Comparison of ENCODE assay signal across 9 cellular contexts in genomic region chr19:30799854-30800755, GRCh38.
DNase-seq lines count a peak whose midpoint lies in the region; ATAC-seq, FAIRE-seq and TF ChIP-seq lines count a peak whose summit lies in the region.
"Had no signal": no experiment of that assay in that cellular context is flagged by ENCODE, and none has a peak within 500 bp of the region (broad histone marks: within the 10 kb centered on the region; RNA-seq: fewer than 3 reads in every experiment).

No MANE protein-coding gene starts in this region.

- H3K9me3 ChIP-seq in OCI-LY1 (ENCODE audit: low read length) (no peaks in the 10 kb centered on the region), mammary epithelial cell (replicated peaks; ENCODE audit: insufficient read depth, low read length) (peaks cover 8% of the 10 kb centered on the region), HepG2 (ENCODE audit: low read length) (no peaks in the 10 kb centered on the region; the same call in 1 of the 2 replicates), thoracic aorta (no peaks in the 10 kb centered on the region)

- CTCF ChIA-PET in mammary epithelial cell (lab: Charles Lee; ENCODE audit: low non-redundant PET) (no interaction called here), HepG2 (lab: Yijun Ruan, JAX; ENCODE audit: low intra/inter-chr PET ratio, low total read pairs) (no interaction called here)

- no peak for FAIRE-seq in HepG2 (lab: Jason Lieb, UNC)
- FAIRE-seq: A204.1 had no signal

- H3K9me2 ChIP-seq in OCI-LY1 (ENCODE audit: low read depth, low read length): no peaks in the 10 kb centered on the region

- 34% methylated on average over 20 of the region's 22 CpGs for WGBS in mammary epithelial cell (ENCODE audit: low coverage, missing lambda C conversion rate)
- 43% methylated on average over 17 of the region's 22 CpGs for WGBS in HepG2 (ENCODE audit: low lambda C conversion rate)

- no peaks in the 10 kb centered on the region for H3K27me3 ChIP-seq in OCI-LY1 (ENCODE audit: insufficient read depth, low read length)
- H3K27me3 ChIP-seq in mammary epithelial cell (ENCODE audit: insufficient read depth, low read length): no peaks in the 10 kb centered on the region
- 0 out of 5 replicates have a peak, but pooled peaks cover 0 to 3% of the 10 kb centered on the region in 2 experiments for H3K27me3 ChIP-seq in HepG2 (ENCODE audit: control insufficient read depth in 1 of 2, insufficient read depth in 2 of 2, low read length in 2 of 2)
- H3K27me3 ChIP-seq in thoracic aorta (replicated peaks; ENCODE audit: insufficient read depth): no peaks in the 10 kb centered on the region

- H4K20me1 ChIP-seq in OCI-LY1 (ENCODE audit: insufficient read depth, low read length) (no peaks in the 10 kb centered on the region), mammary epithelial cell (ENCODE audit: insufficient read depth, low read length) (no peaks in the 10 kb centered on the region), HepG2 (ENCODE audit: insufficient read depth, low read length) (no peaks in the 10 kb centered on the region)

- H3F3A ChIP-seq in OCI-LY1 (ENCODE audit: insufficient read depth, low read length): no peaks in the 10 kb centered on the region

- H2AFZ ChIP-seq in OCI-LY1 (ENCODE audit: low read length) (no peak overlapping the region), mammary epithelial cell (ENCODE audit: low read depth, low read length) (no peak overlapping the region), HepG2 (ENCODE audit: low read length) (no peak overlapping the region)

- dilution Hi-C loops in mammary epithelial cell (cut with HindIII; ENCODE audit: low sequenced_read_pairs): no loop called here

- no peaks in the 10 kb centered on the region for H3K4me1 ChIP-seq in OCI-LY1 (ENCODE audit: insufficient read depth, low read length, severe bottlenecking)
- H3K4me1 ChIP-seq in mammary epithelial cell (ENCODE audit: insufficient read depth, low read length): no peaks in the 10 kb centered on the region
- H3K4me1 ChIP-seq in HepG2 (ENCODE audit: insufficient read depth, low read length): no peaks in the 10 kb centered on the region
- no peaks in the 10 kb centered on the region for H3K4me1 ChIP-seq in thoracic aorta (ENCODE audit: control insufficient read depth in 1 of 2, low read depth in 2 of 2)

- in situ Hi-C loops in mammary epithelial cell (cut with MboI; ENCODE audit: low sequenced_read_pairs in 2 of 2) (no loop called here), HepG2 (cut with HindIII; ENCODE audit: extremely low pct_ligation_motif_present, low pct_unique_long_range_greater_than_20kb) (no loop called here)

- H3K4me3 ChIP-seq in OCI-LY1 (ENCODE audit: low read depth, low read length, poor library complexity, severe bottlenecking) (no peak overlapping the region), mammary epithelial cell (replicated peaks in 1 of 3; ENCODE audit: insufficient read depth in 1 of 3, low read depth in 2 of 3, low read length in 3 of 3) (no peak overlapping the region), HepG2 (replicated peaks in 1 of 3; ENCODE audit: insufficient read depth in 1 of 3, low read depth in 2 of 3, low read length in 3 of 3) (no peak overlapping the region), thoracic aorta (no peak overlapping the region)

- H3K79me2 ChIP-seq in OCI-LY1 (ENCODE audit: insufficient read depth, low read length): no peaks in the 10 kb centered on the region
- no peaks in the 10 kb centered on the region for H3K79me2 ChIP-seq in mammary epithelial cell (ENCODE audit: insufficient read depth, low read length)
- no peaks in the 10 kb centered on the region for H3K79me2 ChIP-seq in HepG2 (ENCODE audit: insufficient read depth, low read length)

- H3K27ac ChIP-seq in OCI-LY1 (ENCODE audit: low read depth, low read length, poor library complexity, severe bottlenecking) (no peak overlapping the region), mammary epithelial cell (ENCODE audit: insufficient read depth, low read depth, low read length) (no peak overlapping the region), HepG2 (ENCODE audit: extremely low read length, insufficient read depth, low read length) (no peak overlapping the region), thoracic aorta (no peak overlapping the region)

- BruUV-seq in mammary epithelial cell (replicated peaks; lab: Mats Ljungman, UMichigan) (no TSS peak), HepG2 (replicated peaks; lab: Mats Ljungman, UMichigan) (no TSS peak)

- H3K36me3 ChIP-seq in OCI-LY1 (ENCODE audit: insufficient read depth, low read length) (no peaks in the 10 kb centered on the region), mammary epithelial cell (ENCODE audit: insufficient read depth, low read length) (no peaks in the 10 kb centered on the region), HepG2 (replicated peaks in 1 of 2; ENCODE audit: control insufficient read depth in 1 of 2, insufficient read depth in 2 of 2, low read length in 2 of 2) (no peaks in the 10 kb centered on the region), thoracic aorta (no peaks in the 10 kb centered on the region)

- POLR2A ChIA-PET in HepG2 (lab: Yijun Ruan, JAX): no interaction called here

- no peak for TF ChIP-seq POLR2A in HepG2 (IDR thresholded peaks at IDR 0.05; ENCODE audit: insufficient read depth in 1 of 2, low read depth in 2 of 2, low read length in 2 of 2)

- TF ChIP-seq EP300 in HepG2 (IDR thresholded peaks at IDR 0.05; ENCODE audit: low read depth in 2 of 2, low read length in 2 of 2): no peak
- no peak for TF ChIP-seq EP300 in HepG2 (CRISPR knock-in tag; IDR thresholded peaks at IDR 0.05; ENCODE audit: borderline replicate concordance)

- H3K4me2 ChIP-seq in OCI-LY1 (ENCODE audit: low read length) (no peak overlapping the region), mammary epithelial cell (ENCODE audit: insufficient read depth, low read depth, low read length) (no peak overlapping the region), HepG2 (ENCODE audit: low read depth, low read length) (no peak overlapping the region)

- DNase-seq in DMS 273 (lab: John Stamatoyannopoulos, UW; ENCODE audit: unreplicated experiment): peak; percentile 64
- DNase-seq in DMS 273 treated with DMSO at 0.1 percent for 48 hours (lab: John Stamatoyannopoulos, UW): no peak
- no peak for DNase-seq in mammary epithelial cell
- DNase-seq in HepG2 (ENCODE audit: low spot score): peak; percentile 3
- DNase-seq in thoracic aorta (ENCODE audit: low spot score): no peak
- DNase-seq in activated gamma-delta T cell (lab: John Stamatoyannopoulos, UW): no peak
- no peak for DNase-seq in NCI-H2029 treated with DMSO at 0.1 percent for 48 hours (lab: John Stamatoyannopoulos, UW)

- peak; percentile 70 for TF ChIP-seq CTCF in OCI-LY1 (IDR thresholded peaks at IDR 0.05; ENCODE audit: low read length)
- peak; percentile 16 to 37 for TF ChIP-seq CTCF in mammary epithelial cell (conservative IDR thresholded peaks at IDR 0.05 in 1 of 2, IDR thresholded peaks at IDR 0.05 in 1 of 2; ENCODE audit: extremely low read depth in 1 of 2, insufficient read depth in 1 of 2, low read depth in 1 of 2, low read length in 2 of 2)
- peak; percentile 77 for TF ChIP-seq CTCF in HepG2 (CRISPR knock-in tag; IDR thresholded peaks at IDR 0.05)
- TF ChIP-seq CTCF in thoracic aorta (IDR thresholded peaks at IDR 0.05): peak; percentile 23

- intact Hi-C loops in mammary epithelial cell (cut with micrococcal nuclease) (no loop called here), HepG2 (cut with micrococcal nuclease; ENCODE audit: unreplicated experiment) (no loop called here)

- ATAC-seq in HepG2 (peak; percentile 83), thoracic aorta (ENCODE audit: insufficient number of reproducible peaks, low FRiP score, low read depth) (no peak)

- H3K9ac ChIP-seq in OCI-LY1 (ENCODE audit: low read length) (no peak overlapping the region), mammary epithelial cell (ENCODE audit: insufficient read depth, low read length) (no peak overlapping the region), HepG2 (ENCODE audit: insufficient read depth, low read depth, low read length) (no peak overlapping the region)

- peak; percentile 16; the same call in 1 of the 2 replicates for TF ChIP-seq RAD21 in HepG2 (CRISPR knock-in tag; IDR thresholded peaks at IDR 0.05)

TF ChIP-seq in HepG2, 621 proteins besides CTCF, POLR2A, EP300 and RAD21:
- peak; percentile 77 for TF ChIP-seq STAG1 (CRISPR knock-in tag; IDR thresholded peaks at IDR 0.05)
- no peak for TF ChIP-seq ZNF580 (CRISPR knock-in tag; IDR thresholded peaks at IDR 0.05; ENCODE audit: borderline replicate concordance, low read depth)
- TF ChIP-seq STAT5B (CRISPR knock-in tag; IDR thresholded peaks at IDR 0.05): no peak
- TF ChIP-seq SMC3 (IDR thresholded peaks at IDR 0.05; ENCODE audit: low read length): peak; percentile 27
- peak; percentile 58; the same call in 1 of the 2 replicates for TF ChIP-seq ZNF263 (CRISPR knock-in tag; IDR thresholded peaks at IDR 0.05)
- peak; percentile 77 for TF ChIP-seq XRCC5 (optimal IDR thresholded peaks at IDR 0.05; ENCODE audit: low read length)
- TF ChIP-seq TEF (CRISPR knock-in tag; IDR thresholded peaks at IDR 0.05): no peak

Comparison
In these comparisons a context has a peak if more than half of its experiments do, and no peak if none do; other contexts are left out.
1. DNase-seq: peak in DMS 273 (single experiment) and HepG2 (single experiment); none in DMS 273 treated with DMSO at 0.1 percent for 48 hours (single experiment), mammary epithelial cell (single experiment), thoracic aorta (single experiment), activated gamma-delta T cell (single experiment) and NCI-H2029 treated with DMSO at 0.1 percent for 48 hours (single experiment).
2. CTCF ChIP-seq: peak in every context shown above with its lines; median percentile 77 in HepG2; 70 in OCI-LY1; 26 in mammary epithelial cell; 23 in thoracic aorta.